Comparison of ENCODE assay signal across 31 cellular contexts in the genomic region with DNA sequence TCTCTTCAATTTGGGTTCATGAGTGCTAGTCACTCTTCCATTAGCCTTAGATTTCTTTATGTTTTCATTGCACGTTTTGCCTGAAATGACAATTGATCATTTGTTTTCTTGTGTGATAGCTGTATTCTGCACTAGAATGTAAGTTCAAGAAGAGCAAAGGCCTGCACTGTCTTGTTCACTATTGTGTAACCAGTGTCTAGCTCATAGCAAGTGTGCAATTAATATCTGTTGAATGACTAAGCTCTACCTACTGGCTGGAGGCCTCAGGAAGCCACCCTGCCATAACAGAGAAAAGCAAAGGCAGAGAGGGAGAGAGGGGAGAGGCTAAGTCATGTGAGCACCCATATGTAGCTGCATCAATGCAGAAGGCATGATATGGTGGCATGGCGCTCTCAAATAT.
"Had no signal": no experiment of that assay in that cellular context is flagged by ENCODE, and none has a peak within 500 bp of the region (broad histone marks: within the 10 kb centered on the region; RNA-seq: fewer than 3 reads in every experiment).

No MANE protein-coding gene starts in this region.

- H3K27me3 Mint-ChIP-seq: activated T-cell treated with anti-CD3 and anti-CD28 coated beads, Interleukin-2, amount 50 U/mL, for 24 hours; central memory CD8-positive, alpha-beta T cell; natural killer cell treated with Interleukin-12 subunit alpha and Interleukin-12 subunit beta and Interleukin-15 and Interleukin-18, amount 100 ng/mL, for 72 hours had no signal

- DNase-seq: activated CD4-positive, alpha-beta T cell treated with anti-CD3 and anti-CD28 coated beads, Interleukin-2, amount 50 U/mL, for 1 hour; activated CD4-positive, CD25-positive, alpha-beta regulatory T cell treated with anti-CD3 and anti-CD28 coated beads, Interleukin-2, amount 50 U/mL, for 72 hours; activated CD8-positive, alpha-beta memory T cell treated with anti-CD3 and anti-CD28 coated beads, Interleukin-2, amount 50 U/mL, for 4 hours; activated naive CD4-positive, alpha-beta T cell; activated T-cell treated with anti-CD3 and anti-CD28 coated beads, Interleukin-2, amount 50 U/mL, for 24 hours; adrenal gland; brain microvascular endothelial cell; erythroblast; gastrocnemius medialis; hypothalamus; lower lobe of right lung; pancreas; stimulated activated CD4-positive, alpha-beta T cell treated with anti-CD3 and anti-CD28 coated beads, Interleukin-15, amount 100 ng/mL, for 24 hours; stimulated activated CD4-positive, alpha-beta T cell treated with anti-CD3 and anti-CD28 coated beads, Interleukin-2, amount 100 ng/mL, for 48 hours; stimulated activated naive CD4-positive, alpha-beta T cell; T-cell; testis; trophoblast cell; uterus had no signal

- H3K9me3 ChIP-seq: adrenal gland, ascending aorta, gastrocnemius medialis, lower lobe of right lung, neutrophil, pancreas, testis, uterus had no signal

- H3K4me2 ChIP-seq: smooth muscle cell had no signal

- ATAC-seq: gastrocnemius medialis; left lobe of liver; lower lobe of right lung; natural killer cell treated with Interleukin-12 subunit alpha and Interleukin-12 subunit beta and Interleukin-15 and Interleukin-18, amount 100 ng/mL, for 72 hours; pancreas; sciatic nerve; SK-N-SH treated with all-trans-retinoic acid at 6 μM for 48 hours; T-cell had no signal

- H3K4me3 ChIP-seq: adrenal gland, ascending aorta, gastrocnemius medialis, lower lobe of right lung, pancreas, smooth muscle cell, testis, uterus had no signal

- H3K27me3 ChIP-seq: adrenal gland, ascending aorta, brain microvascular endothelial cell, gastrocnemius medialis, neutrophil, pancreas, testis, uterus had no signal

- H3K36me3 ChIP-seq: adrenal gland, ascending aorta, brain microvascular endothelial cell, gastrocnemius medialis, lower lobe of right lung, neutrophil, pancreas, uterus had no signal

- H3K36me3 Mint-ChIP-seq: activated naive CD8-positive, alpha-beta T cell; natural killer cell treated with Interleukin-12 subunit alpha and Interleukin-12 subunit beta and Interleukin-15 and Interleukin-18, amount 100 ng/mL, for 72 hours; T-cell had no signal

- H3K27ac Mint-ChIP-seq: activated naive CD8-positive, alpha-beta T cell; activated T-cell treated with anti-CD3 and anti-CD28 coated beads, Interleukin-2, amount 50 U/mL, for 24 hours; activated T-helper 2 cell treated with anti-CD3 and anti-CD28 coated beads, Interferon-gamma antibody, Interleukin-2, Interleukin-4, amounts not matched to agents 10 μg/mL and 5 μg/mL and 100 μg/mL, durations not matched to agents 14 hours and 24 hours and 36 hours; natural killer cell treated with Interleukin-12 subunit alpha and Interleukin-12 subunit beta and Interleukin-15 and Interleukin-18, amount 100 ng/mL, for 72 hours; T-cell; T-helper 2 cell treated with Interferon-gamma antibody and Interleukin-4, amounts not matched to agents 5 μg/mL and 100 μg/mL, for 36 hours had no signal

- H3K4me1 ChIP-seq: adrenal gland, ascending aorta, gastrocnemius medialis, lower lobe of right lung, pancreas, testis, uterus had no signal

- H3K4me1 Mint-ChIP-seq: central memory CD8-positive, alpha-beta T cell; T-cell had no signal

- H3K27ac ChIP-seq: adrenal gland, ascending aorta, brain microvascular endothelial cell, gastrocnemius medialis, lower lobe of right lung, neutrophil, pancreas, testis, uterus, VCaP had no signal

- H3K4me3 Mint-ChIP-seq: activated naive CD8-positive, alpha-beta T cell; activated T-cell treated with anti-CD3 and anti-CD28 coated beads, Interleukin-2, amount 50 U/mL, for 24 hours; central memory CD8-positive, alpha-beta T cell; natural killer cell treated with Interleukin-12 subunit alpha and Interleukin-12 subunit beta and Interleukin-15 and Interleukin-18, amount 100 ng/mL, for 72 hours; T-cell; T-helper 2 cell treated with Interferon-gamma antibody and Interleukin-4, amounts not matched to agents 5 μg/mL and 100 μg/mL, for 36 hours had no signal
